Comparison of ENCODE assay signal across 8 cellular contexts in genomic region chr4:184474261-184475095, GRCh38. TPM values are rescaled to one million over a fixed set of nuclear protein-coding genes. Genes with fewer than 3 reads are reported as not detected.
DNase-seq lines count a peak whose midpoint lies in the region; ATAC-seq and TF ChIP-seq lines count a peak whose summit lies in the region.

Gene IRF2, minus strand, starts transcription at chr4:184474550. Its CDS starts 45,486 bp downstream, at chr4:184429064.

- peak within 1 kb of the TSS; percentile 99 for H3K9ac ChIP-seq in IMR-90 (ENCODE audit: low read depth, low read length)

- H3K14ac ChIP-seq in IMR-90 (replicated peaks; ENCODE audit: low read depth, low read length), result peak within 1 kb of the TSS; percentile 99

- H3K36me3 ChIP-seq in IMR-90 (ENCODE audit: control insufficient read depth, insufficient read depth, low read length), result no peaks in the 10 kb centered on the region

- intact Hi-C loops in IMR-90 (cut with micrococcal nuclease), result loop anchor here (1.0 to 5.0 kb wide), 8 partner anchors 60 to 258 kb away; partner anchors contain the start of genes CASP3, CENPU and PRIMPOL

- H2BK20ac ChIP-seq in IMR-90 (ENCODE audit: low read depth, low read length), result peak within 1 kb of the TSS; percentile 66

- H2AK9ac ChIP-seq in IMR-90 (replicated peaks; ENCODE audit: low read depth, low read length, poor library complexity), result peak within 1 kb of the TSS; percentile 98

- CTCF ChIA-PET in IMR-90 (lab: Yijun Ruan, JAX), result interaction anchor here (0.6 kb wide), 1 partner anchor 113 kb away, joined by 3 read pairs; no protein-coding TSS in a partner anchor

- peak within 1 kb of the TSS; percentile 92 for H3K4me2 ChIP-seq in IMR-90 (ENCODE audit: low read depth, low read length)

- peak; percentile 84 for TF ChIP-seq POLR2A in IMR-90 (IDR thresholded peaks at IDR 0.05; ENCODE audit: low read depth, low read length)

- peak within 1 kb of the TSS; percentile 63 for H4K5ac ChIP-seq in IMR-90 (ENCODE audit: low read depth, low read length)

- H3K56ac ChIP-seq in IMR-90 (ENCODE audit: extremely low read depth, insufficient read depth, low read length), result peak within 1 kb of the TSS; percentile 97

- H4K8ac ChIP-seq in IMR-90 (ENCODE audit: low read depth in 2 of 2, low read length in 2 of 2), result peak within 1 kb of the TSS; percentile 75 to 79

- peak; percentile 59 for ATAC-seq in GM21529 (IDR thresholded peaks at IDR 0.05; ENCODE audit: unreplicated experiment)
- peak; percentile 79 for ATAC-seq in IMR-90 (ENCODE audit: low read depth)

- WGBS in IMR-90 (ENCODE audit: extremely low coverage in 2 of 2, insufficient read length in 1 of 2), 2 experiments, result 0% methylated on average over 33 of the region's 66 CpGs; no CpG with 5 or more reads in 1 of the 2 experiments

- peak within 1 kb of the TSS; percentile 85 for H2BK120ac ChIP-seq in IMR-90 (ENCODE audit: low read depth, low read length)

- DNase-seq in DMS 273 treated with DMSO at 0.1 percent for 48 hours (lab: John Stamatoyannopoulos, UW) (peak; percentile 62), IMR-90 (peak; percentile 97), OCI-M2 (lab: John Stamatoyannopoulos, UW; ENCODE audit: unreplicated experiment) (peak; percentile 18), activated T-cell treated with anti-CD3 and anti-CD28 coated beads for 4 hours (peak; percentile 94), epithelial cell of esophagus (ENCODE audit: low read depth) (peak; percentile 99)
- peak; percentile 93 to 94 for DNase-seq in stimulated activated CD8-positive, alpha-beta memory T cell treated with anti-CD3 and anti-CD28 coated beads, Interleukin-2, amount 100 ng/mL, for 48 hours (ENCODE audit: low read depth in 2 of 2)

- dilution Hi-C loops in IMR-90 (cut with HindIII; ENCODE audit: low sequenced_read_pairs, unreplicated experiment), result no loop called here

- H3K27ac ChIP-seq in IMR-90 (ENCODE audit: insufficient read depth, low read length), result peak within 1 kb of the TSS; percentile 97

- H2BK15ac ChIP-seq in IMR-90 (ENCODE audit: low read depth, low read length), result peak within 1 kb of the TSS; percentile 56

- peaks cover 7% of the 10 kb centered on the region; the same call in 1 of the 2 replicates for H3K9me1 ChIP-seq in IMR-90 (ENCODE audit: insufficient read depth, low read length)

- H3K9me3 ChIP-seq in IMR-90 (ENCODE audit: control insufficient read depth, insufficient read depth, low read length) (no peaks in the 10 kb centered on the region), mononuclear cell (ENCODE audit: low read depth, low read length) (no peaks in the 10 kb centered on the region)

- peak within 1 kb of the TSS; percentile 91 for H2AK5ac ChIP-seq in IMR-90 (ENCODE audit: low read depth, low read length)

- peak within 1 kb of the TSS; percentile 73 for H3K18ac ChIP-seq in IMR-90 (ENCODE audit: low read depth, low read length)

- peak within 1 kb of the TSS; percentile 93 for H2AFZ ChIP-seq in IMR-90 (replicated peaks; ENCODE audit: low read length, poor library complexity)

- H3K79me1 ChIP-seq in IMR-90 (ENCODE audit: low read depth in 1 of 2, low read length in 2 of 2), result peaks cover 9 to 45% of the 10 kb centered on the region in 2 experiments

- peak within 1 kb of the TSS; percentile 94 for H4K91ac ChIP-seq in IMR-90 (ENCODE audit: insufficient read depth, low read depth, low read length)

- H3K4ac ChIP-seq in IMR-90 (ENCODE audit: low read depth, low read length), result peak within 1 kb of the TSS; percentile 96

- no peak for TF ChIP-seq CTCF in IMR-90 (conservative IDR thresholded peaks at IDR 0.05; ENCODE audit: low read depth, low read length)
- no peak for TF ChIP-seq CTCF in epithelial cell of esophagus (IDR thresholded peaks at IDR 0.05; ENCODE audit: insufficient read depth, low read depth, low read length, missing control alignments)

- no TSS peak for BruUV-seq in IMR-90 (replicated peaks; lab: Mats Ljungman, UMichigan)

- H3K23ac ChIP-seq in IMR-90 (ENCODE audit: low read depth, low read length), result peak within 1 kb of the TSS; percentile 98

- POLR2A ChIA-PET in IMR-90 (lab: Charles Lee; ENCODE audit: unreplicated experiment), result interaction anchor here (0.7 kb wide), 1 partner anchor 529 kb away, joined by 3 read pairs; no protein-coding TSS in a partner anchor

- in situ Hi-C loops in IMR-90 (cut with MboI; ENCODE audit: low sequenced_read_pairs), result loop anchor here (5.0 kb wide), 1 partner anchor 187 kb away; no protein-coding TSS in a partner anchor

- H3K4me3 ChIP-seq in IMR-90 (ENCODE audit: insufficient read depth, low read depth, low read length) (peak within 1 kb of the TSS; percentile 91), epithelial cell of esophagus (ENCODE audit: low read length) (peak within 1 kb of the TSS; percentile 97), mononuclear cell (ENCODE audit: low read length) (peak within 1 kb of the TSS; percentile 98)

- H4K20me1 ChIP-seq in IMR-90 (ENCODE audit: insufficient read depth, low read length), result peaks cover 17% of the 10 kb centered on the region; the same call in 1 of the 2 replicates

- H2BK5ac ChIP-seq in IMR-90 (ENCODE audit: low read depth, low read length, poor library complexity, severe bottlenecking), result peak within 1 kb of the TSS; percentile 93

- H3K27me3 ChIP-seq in IMR-90 (ENCODE audit: control insufficient read depth, insufficient read depth, low read length), result no peaks in the 10 kb centered on the region
- H3K27me3 ChIP-seq in mononuclear cell (ENCODE audit: insufficient read depth, low read length), result no peaks in the 10 kb centered on the region

- H3K4me1 ChIP-seq in IMR-90 (ENCODE audit: control insufficient read depth, insufficient read depth, low read length), result peaks cover 4% of the 10 kb centered on the region; the same call in 1 of the 2 replicates
- H3K4me1 ChIP-seq in mononuclear cell (ENCODE audit: insufficient read depth, low read length), result peaks cover 65% of the 10 kb centered on the region

- TF ChIP-seq RAD21 in IMR-90 (IDR thresholded peaks at IDR 0.05; ENCODE audit: low read length), result no peak; the same call in 1 of the 2 replicates

TF ChIP-seq in IMR-90, 13 proteins besides CTCF, POLR2A, EP300 and RAD21:
- no peak for TF ChIP-seq RCOR1 (IDR thresholded peaks at IDR 0.05; ENCODE audit: insufficient replicate concordance, low read length)
- TF ChIP-seq BHLHE40 (IDR thresholded peaks at IDR 0.05; ENCODE audit: low read depth, low read length), result peak; percentile 93
- TF ChIP-seq MAFK (IDR thresholded peaks at IDR 0.05; ENCODE audit: low read depth, low read length), result no peak
- TF ChIP-seq RFX5 (IDR thresholded peaks at IDR 0.05; ENCODE audit: low read depth, low read length), result no peak
- TF ChIP-seq USF2 (IDR thresholded peaks at IDR 0.05; ENCODE audit: low read depth, low read length), result no peak
- TF ChIP-seq CEBPB (IDR thresholded peaks at IDR 0.05; ENCODE audit: low read depth, low read length), result peak; percentile 98
- no peak for TF ChIP-seq CHD1 (IDR thresholded peaks at IDR 0.05; ENCODE audit: low read depth, low read length)
- peak; percentile 90 for TF ChIP-seq MXI1 (IDR thresholded peaks at IDR 0.05; ENCODE audit: borderline replicate concordance, low read depth, low read length)
- no peak for TF ChIP-seq ELK1 (IDR thresholded peaks at IDR 0.05; ENCODE audit: borderline replicate concordance, low read depth, low read length)
- no peak for TF ChIP-seq NFE2L2 (IDR thresholded peaks at IDR 0.05; ENCODE audit: low read depth, low read length)
- TF ChIP-seq MAZ (IDR thresholded peaks at IDR 0.05; ENCODE audit: borderline replicate concordance, low read depth, low read length), result peak; percentile 99
- no peak; the same call in 1 of the 2 replicates for TF ChIP-seq SMC3 (IDR thresholded peaks at IDR 0.05; ENCODE audit: low read depth, low read length)
- TF ChIP-seq FOS (IDR thresholded peaks at IDR 0.05; ENCODE audit: low read depth, low read length), result no peak

RNA-seq across cellular contexts. Expression of gene IRF2, which starts in this region (rescaled TPM):
- 20.3 and 21.9 TPM in 2 replicates for total RNA-seq in IMR-90 (2012; rRNA removed)
- 16.5 and 20.6 TPM in 2 replicates for polyA plus RNA-seq in IMR-90 (2012; rRNA removed)
- 9.5 and 12.3 TPM in 2 replicates for polyA plus RNA-seq in IMR-90 (2012; cell fraction: cytosol; rRNA removed)
- 9.2 and 22.4 TPM in 2 replicates for polyA plus RNA-seq in IMR-90 (2012; cell fraction: nucleus; rRNA removed; ENCODE audit: low replicate concordance)
- total RNA-seq in mononuclear cell, result 13.1 TPM

Comparison
In these comparisons a context has a peak if more than half of its experiments do, and no peak if none do; other contexts are left out.
1. Peak in every context shown above with its lines: DNase-seq, ATAC-seq, H3K4me3 ChIP-seq and H3K27ac ChIP-seq.
2. DNase-seq: peak in every context shown above with its lines; median percentile 99 in epithelial cell of esophagus; 97 in IMR-90; 94 in activated T-cell treated with anti-CD3 and anti-CD28 coated beads for 4 hours; 94 in stimulated activated CD8-positive, alpha-beta memory T cell treated with anti-CD3 and anti-CD28 coated beads, Interleukin-2, amount 100 ng/mL, for 48 hours; 62 in DMS 273 treated with DMSO at 0.1 percent for 48 hours; 18 in OCI-M2.